ENCODE assay signal across 20 cellular contexts in genomic region chr18:55326134-55326533, GRCh38.
DNase-seq lines count a peak whose midpoint lies in the region; ATAC-seq and TF ChIP-seq lines count a peak whose summit lies in the region.
"Had no signal": no experiment of that assay in that cellular context is flagged by ENCODE, and none has a peak within 500 bp of the region (broad histone marks: within the 10 kb centered on the region; RNA-seq: fewer than 3 reads in every experiment).

No MANE protein-coding gene starts in this region.

- peaks cover 44% of the 10 kb centered on the region for H3K79me2 ChIP-seq in Karpas-422 (ENCODE audit: low read length)

- no peaks in the 10 kb centered on the region for H3K9me2 ChIP-seq in Karpas-422 (replicated peaks; ENCODE audit: insufficient read depth, low read length)

- H3K27ac ChIP-seq in right atrium auricular region = peak overlapping the region; percentile 17 to 32
- H3K27ac ChIP-seq in Karpas-422 (ENCODE audit: low read length) = peak overlapping the region; percentile 60
- H3K27ac ChIP-seq: cardiac muscle cell, neutrophil, testis had no signal

- peak overlapping the region; percentile 80 for H3K4me2 ChIP-seq in Karpas-422 (ENCODE audit: low read depth, low read length, poor library complexity, severe bottlenecking)

- DNase-seq in right atrium auricular region (ENCODE audit: low spot score) (no peak), Right ventricle myocardium inferior (ENCODE audit: missing footprints) (no peak), Karpas-422 (peak; percentile 62), dermis blood vessel endothelial cell (peak; percentile 31), foreskin melanocyte (no peak), NCI-H2029 (lab: John Stamatoyannopoulos, UW) (no peak)
- DNase-seq: activated CD4-positive, alpha-beta T cell treated with anti-CD3 and anti-CD28 coated beads for 1 hour; activated CD8-positive, alpha-beta T cell treated with anti-CD3 and anti-CD28 coated beads for 36 hours; amygdala; CD4-positive, CD25-positive, alpha-beta regulatory T cell; H9; left colon; mesendoderm; NCI-H510A treated with DMSO at 0.1 percent for 48 hours; stimulated activated naive CD4-positive, alpha-beta T cell treated with Interleukin-2 at 50 U/mL for 16 hours; testis had no signal

- intact Hi-C loops in Right ventricle myocardium inferior (cut with DNase I) = loop anchor here (10.0 kb wide), 2 partner anchors 179 to 1249 kb away; no protein-coding TSS in a partner anchor

- H3K9me3 ChIP-seq in right atrium auricular region = no peaks in the 10 kb centered on the region
- no peaks in the 10 kb centered on the region for H3K9me3 ChIP-seq in Karpas-422 (ENCODE audit: low read length)
- H3K9me3 ChIP-seq: neutrophil, testis had no signal

- no peak overlapping the region for H2AFZ ChIP-seq in Karpas-422 (ENCODE audit: low read length)

- peaks cover 0 to 42% of the 10 kb centered on the region in 2 donors for H3K4me1 ChIP-seq in right atrium auricular region
- peaks cover 69% of the 10 kb centered on the region for H3K4me1 ChIP-seq in Karpas-422 (ENCODE audit: low read length)

- H3K4me3 ChIP-seq in right atrium auricular region (no peak overlapping the region), Karpas-422 (ENCODE audit: low read length) (no peak overlapping the region)
- H3K4me3 ChIP-seq: cardiac muscle cell, coronary artery, testis had no signal

- H3K36me3 ChIP-seq in right atrium auricular region (no peaks in the 10 kb centered on the region), Karpas-422 (ENCODE audit: insufficient read depth, low read length) (no peaks in the 10 kb centered on the region)
- H3K36me3 ChIP-seq: cardiac muscle cell, neutrophil had no signal

- H4K20me1 ChIP-seq in Karpas-422 (ENCODE audit: insufficient read depth, low read depth, low read length) = no peaks in the 10 kb centered on the region

- H3K27me3 ChIP-seq in right atrium auricular region (no peaks in the 10 kb centered on the region), Karpas-422 (ENCODE audit: low read length) (no peaks in the 10 kb centered on the region)
- H3K27me3 ChIP-seq: cardiac muscle cell, testis had no signal

- ATAC-seq in Right ventricle myocardium inferior (no peak), GM21786 (IDR thresholded peaks at IDR 0.05; ENCODE audit: unreplicated experiment) (no peak)
- ATAC-seq: activated CD8-positive, alpha-beta T cell treated with anti-CD3 and anti-CD28 coated beads for 36 hours; left colon had no signal

- TF ChIP-seq CTCF in right atrium auricular region (IDR thresholded peaks at IDR 0.05) = no peak

- no peak overlapping the region for H3K9ac ChIP-seq in Karpas-422 (ENCODE audit: low read length)

Comparison
In these comparisons a context has a peak if more than half of its experiments do, and no peak if none do; other contexts are left out.
1. DNase-seq: peak in Karpas-422 (single experiment) and dermis blood vessel endothelial cell (single experiment); none in right atrium auricular region (single experiment), Right ventricle myocardium inferior (single experiment), foreskin melanocyte (single experiment) and NCI-H2029 (single experiment).